8 cellular contexts compared by ENCODE assay signal in the genomic region with DNA sequence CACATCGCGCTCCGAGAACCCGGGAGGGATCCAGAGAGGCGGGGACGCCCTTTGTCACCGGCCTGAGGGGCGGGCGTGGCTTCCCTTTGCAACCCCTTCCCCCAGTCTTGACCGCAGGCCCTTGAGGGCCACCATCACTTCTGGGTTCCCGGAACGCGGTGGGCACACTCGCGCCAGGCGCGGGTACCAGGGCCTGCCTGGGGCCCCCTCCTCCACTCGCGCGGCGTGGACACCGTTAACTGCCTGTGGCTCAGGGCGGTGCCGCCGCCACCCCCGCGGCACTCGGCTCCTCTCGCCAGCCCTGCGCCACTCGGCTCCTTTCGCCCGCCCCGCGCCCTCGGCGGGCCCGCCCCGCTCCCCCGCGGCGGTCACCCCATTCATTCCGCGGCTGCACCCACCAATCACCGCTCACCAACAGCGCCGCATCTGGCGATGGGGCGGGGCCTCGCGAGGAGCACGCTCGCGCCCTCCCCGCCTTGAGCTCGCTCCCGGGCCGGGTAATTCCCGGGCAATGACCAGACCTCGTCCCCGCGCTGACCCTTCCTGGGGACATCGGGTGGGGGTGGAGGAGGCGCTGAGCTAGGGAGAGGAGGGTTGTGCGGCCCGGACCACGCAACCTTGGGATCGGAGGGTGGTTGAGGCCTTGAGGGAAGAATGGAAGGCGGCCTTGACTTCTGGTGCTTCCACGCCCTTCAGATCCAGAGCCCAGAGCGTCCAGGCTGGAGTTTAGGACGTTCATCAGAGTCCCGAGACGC. TPM values are rescaled to one million over a fixed set of nuclear protein-coding genes. Genes with fewer than 3 reads are reported as not detected.
A peak's percentile ranks its signal among the peaks of the same experiment; 100 is the strongest.
DNase-seq lines count a peak whose midpoint lies in the region; ATAC-seq and TF ChIP-seq lines count a peak whose summit lies in the region.

No MANE protein-coding gene starts in this region.

- H3K27ac ChIP-seq in ACC112 (ENCODE audit: low read depth, low read length) = peak overlapping the region; percentile 92
- H3K27ac ChIP-seq in VCaP = peak overlapping the region; percentile 73
- peak overlapping the region; percentile 95 to 98 for H3K27ac ChIP-seq in breast epithelium
- peak overlapping the region; percentile 75 for H3K27ac ChIP-seq in iPS-20b (ENCODE audit: low read length)
- H3K27ac ChIP-seq in skeletal muscle tissue (ENCODE audit: low read depth, low read length) = peak overlapping the region; percentile 84

- no peaks in the 10 kb centered on the region for H3K27me3 ChIP-seq in ACC112 (ENCODE audit: insufficient read depth, low read length)
- no peaks in the 10 kb centered on the region for H3K27me3 ChIP-seq in breast epithelium
- H3K27me3 ChIP-seq in iPS-20b (ENCODE audit: insufficient read depth, low read length) = peaks cover 18% of the 10 kb centered on the region
- H3K27me3 ChIP-seq in skeletal muscle tissue (ENCODE audit: control insufficient read depth in 3 of 3, insufficient read depth in 3 of 3, low read length in 3 of 3) = no peaks in the 10 kb centered on the region

- H3K9ac ChIP-seq in iPS-20b (ENCODE audit: low read depth, low read length) = peak overlapping the region; percentile 91
- H3K9ac ChIP-seq in skeletal muscle tissue (ENCODE audit: low read depth in 1 of 3, low read length in 3 of 3) = peak overlapping the region; percentile 78 to 84 (median 83)

- H3K9me3 ChIP-seq in breast epithelium (no peaks in the 10 kb centered on the region), iPS-20b (ENCODE audit: insufficient read depth, low read depth, low read length) (no peaks in the 10 kb centered on the region), skeletal muscle tissue (ENCODE audit: control insufficient read depth in 3 of 3, low read length in 3 of 3) (no peaks in the 10 kb centered on the region)

- no peaks in the 10 kb centered on the region for H3K36me3 ChIP-seq in ACC112 (ENCODE audit: insufficient read depth, low read length)
- no peaks in the 10 kb centered on the region for H3K36me3 ChIP-seq in breast epithelium
- H3K36me3 ChIP-seq in iPS-20b (ENCODE audit: insufficient read depth, low read depth, low read length) = no peaks in the 10 kb centered on the region
- H3K36me3 ChIP-seq in skeletal muscle tissue (ENCODE audit: control insufficient read depth in 3 of 3, insufficient read depth in 3 of 3, low read length in 3 of 3) = no peaks in the 10 kb centered on the region

- intact Hi-C loops in breast epithelium (cut with DNase I; ENCODE audit: low total_unique reads) = no loop called here

- H3K4me3 ChIP-seq in ACC112 (ENCODE audit: low read depth, low read length) (peak overlapping the region; percentile 78), breast epithelium (peak overlapping the region; percentile 59 to 89 (median 72)), iPS-20b (ENCODE audit: low read length) (peak overlapping the region; percentile 82), skeletal muscle tissue (ENCODE audit: low read length in 3 of 3) (peak overlapping the region; percentile 75 to 86 (median 83))

- DNase-seq in NCI-H2171 (lab: John Stamatoyannopoulos, UW) (peak; percentile 88), breast epithelium (ENCODE audit: low spot score in 2 of 2) (peak; percentile 90 to 93)

- TF ChIP-seq CTCF in VCaP (conservative IDR thresholded peaks at IDR 0.05) = no peak
- TF ChIP-seq CTCF in breast epithelium (IDR thresholded peaks at IDR 0.05) = no peak

- peak; percentile 12 for TF ChIP-seq POLR2A in breast epithelium (IDR thresholded peaks at IDR 0.05)

- H3K4me1 ChIP-seq in ACC112 (ENCODE audit: control insufficient read depth, insufficient read depth, low read length, unreplicated experiment) (peaks cover 12% of the 10 kb centered on the region), breast epithelium (peaks cover 7 to 8% of the 10 kb centered on the region in 2 donors), iPS-20b (ENCODE audit: insufficient read depth, low read length) (peaks cover 11% of the 10 kb centered on the region; the same call in 1 of the 2 replicates), skeletal muscle tissue (ENCODE audit: control insufficient read depth in 3 of 3, insufficient read depth in 3 of 3, low read length in 3 of 3) (peaks cover 12 to 13% (median 12%) of the 10 kb centered on the region in 3 donors)

- no peaks in the 10 kb centered on the region for H3K79me2 ChIP-seq in ACC112 (ENCODE audit: control insufficient read depth, insufficient read depth, low read length, unreplicated experiment)

- H2AFZ ChIP-seq in ACC112 (ENCODE audit: low read length, unreplicated experiment) = peak overlapping the region; percentile 87

- ATAC-seq in GM18861 (IDR thresholded peaks at IDR 0.05; ENCODE audit: unreplicated experiment) (peak; percentile 88), HG03066 (IDR thresholded peaks at IDR 0.05; ENCODE audit: low read depth, unreplicated experiment) (peak; percentile 90)

RNA-seq across cellular contexts. Expression of a gene that starts 10.5 kb away (rescaled TPM):
- total RNA-seq in breast epithelium (100 to 1,000 TPM; 245 to 427 (median 272) TPM), skeletal muscle tissue (30.3 TPM)

Comparison
In these comparisons a context has a peak if more than half of its experiments do, and no peak if none do; other contexts are left out.
1. Peak in every context shown above with its lines: DNase-seq, ATAC-seq, H3K4me3 ChIP-seq and H3K27ac ChIP-seq.